8 cellular contexts compared by ENCODE assay signal in the genomic region with DNA sequence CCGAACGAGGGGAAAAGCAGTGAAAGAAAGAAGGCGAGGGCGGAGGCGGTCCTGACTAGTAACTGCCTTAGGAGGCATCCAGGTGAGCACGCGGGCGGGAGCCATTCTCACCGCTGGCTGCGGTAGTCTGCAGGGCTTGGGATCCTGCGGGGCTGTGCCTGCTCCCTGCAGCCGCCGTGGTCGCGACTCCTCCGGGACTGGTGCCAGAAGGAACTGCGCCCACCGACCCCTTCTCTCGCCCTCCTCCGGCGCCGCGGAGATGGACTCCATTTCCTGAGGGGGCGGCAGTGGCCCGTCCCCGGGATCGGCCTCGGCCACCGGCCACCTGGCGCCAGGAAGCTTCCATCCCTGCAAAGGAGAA. TPM values are rescaled to one million over a fixed set of nuclear protein-coding genes. Genes with fewer than 3 reads are reported as not detected.
DNase-seq lines count a peak whose midpoint lies in the region; ATAC-seq, FAIRE-seq and TF ChIP-seq lines count a peak whose summit lies in the region.

No MANE protein-coding gene starts in this region.

- peaks cover 5% of the 10 kb centered on the region for H4K20me1 ChIP-seq in astrocyte (ENCODE audit: insufficient read depth, low read length)

- peaks cover 7% of the 10 kb centered on the region for H3K9me3 Mint-ChIP-seq in astrocyte (ENCODE audit: unreplicated experiment)

- TF ChIP-seq CTCF in astrocyte (IDR thresholded peaks at IDR 0.05; ENCODE audit: insufficient read depth, low read depth, low read length), result no peak

- 0% methylated on average over 24 to 30 of the region's 30 CpGs for WGBS in small intestine, 3 donors

- peaks cover 48% of the 10 kb centered on the region for H3K79me2 ChIP-seq in astrocyte (ENCODE audit: insufficient read depth, low read length)

- H3K9ac ChIP-seq in astrocyte (ENCODE audit: low read length) (peak overlapping the region; percentile 98), iPS-15b (ENCODE audit: low read depth, low read length) (peak overlapping the region; percentile 86)

- H3K4me3 ChIP-seq in astrocyte (ENCODE audit: insufficient read depth, low read depth, low read length), result peak overlapping the region; percentile 99
- H3K4me3 ChIP-seq in iPS-15b (ENCODE audit: low read depth, low read length), result peak overlapping the region; percentile 85
- peak overlapping the region; percentile 66 to 82 for H3K4me3 ChIP-seq in small intestine (ENCODE audit: low read depth in 1 of 2, low read length in 2 of 2)

- peak; percentile 30 for ATAC-seq in GM19035 (IDR thresholded peaks at IDR 0.05; ENCODE audit: unreplicated experiment)
- ATAC-seq in HG03159 (IDR thresholded peaks at IDR 0.05; ENCODE audit: unreplicated experiment), result peak; percentile 26

- H3K27me3 ChIP-seq in astrocyte (ENCODE audit: insufficient read depth, low read length), result no peaks in the 10 kb centered on the region
- H3K27me3 ChIP-seq in iPS-15b (ENCODE audit: control insufficient read depth, insufficient read depth, low read length), result peaks cover 3% of the 10 kb centered on the region
- no peaks in the 10 kb centered on the region for H3K27me3 ChIP-seq in small intestine (ENCODE audit: control insufficient read depth in 2 of 2, insufficient read depth in 2 of 2, low read length in 2 of 2)

- H3K36me3 ChIP-seq in astrocyte (ENCODE audit: insufficient read depth, low read length), result peaks cover 5% of the 10 kb centered on the region
- H3K36me3 ChIP-seq in iPS-15b (ENCODE audit: control insufficient read depth, insufficient read depth, low read length), result no peaks in the 10 kb centered on the region
- H3K36me3 ChIP-seq in small intestine (ENCODE audit: control insufficient read depth in 2 of 2, insufficient read depth in 2 of 2, low read length in 2 of 2), result peaks cover 0 to 2% of the 10 kb centered on the region in 2 donors

- H3K36me3 Mint-ChIP-seq in astrocyte (ENCODE audit: low read depth, unreplicated experiment), result no peaks in the 10 kb centered on the region

- H3K4me1 Mint-ChIP-seq in astrocyte (ENCODE audit: low read depth, unreplicated experiment), result peaks cover 11% of the 10 kb centered on the region

- H2AFZ ChIP-seq in astrocyte (ENCODE audit: low read depth, low read length), result peak overlapping the region; percentile 99

- H3K9me3 ChIP-seq in astrocyte (ENCODE audit: insufficient read depth, low read depth, low read length), result no peaks in the 10 kb centered on the region
- no peaks in the 10 kb centered on the region for H3K9me3 ChIP-seq in iPS-15b (ENCODE audit: control insufficient read depth, insufficient read depth, low read length)
- no peaks in the 10 kb centered on the region for H3K9me3 ChIP-seq in small intestine (ENCODE audit: control insufficient read depth, low read depth)

- H3K27ac ChIP-seq in astrocyte (ENCODE audit: low read depth, low read length) (peak overlapping the region; percentile 89), small intestine (ENCODE audit: low read depth in 1 of 2, low read length in 1 of 2) (peak overlapping the region; percentile 72 to 90)

- DNase-seq in AG20443 (ENCODE audit: low spot score) (peak; percentile 34), SW480 (ENCODE audit: low spot score) (peak; percentile 37), astrocyte (ENCODE audit: low read depth) (no peak), small intestine (peak; percentile 44), SKM-1 (lab: John Stamatoyannopoulos, UW; ENCODE audit: unreplicated experiment) (no peak)

- no peaks in the 10 kb centered on the region for H3K27me3 Mint-ChIP-seq in astrocyte (ENCODE audit: low read depth, unreplicated experiment)

- H3K4me1 ChIP-seq in astrocyte (ENCODE audit: insufficient read depth, low read length), result peaks cover 8% of the 10 kb centered on the region
- H3K4me1 ChIP-seq in iPS-15b (ENCODE audit: control insufficient read depth, insufficient read depth, low read length), result peaks cover 6% of the 10 kb centered on the region
- peaks cover 0 to 3% of the 10 kb centered on the region in 2 donors for H3K4me1 ChIP-seq in small intestine (ENCODE audit: control insufficient read depth in 2 of 2, insufficient read depth in 1 of 2, low read depth in 1 of 2, low read length in 1 of 2)

- peak overlapping the region; percentile 90 for H3K27ac Mint-ChIP-seq in astrocyte (ENCODE audit: unreplicated experiment)

- H3K4me3 Mint-ChIP-seq in astrocyte (ENCODE audit: unreplicated experiment), result peak overlapping the region; percentile 96

- H3K4me2 ChIP-seq in astrocyte (ENCODE audit: low read length), result peak overlapping the region; percentile 88

- FAIRE-seq in astrocyte (lab: Jason Lieb, UNC) (no peak), small intestine (lab: Jason Lieb, UNC) (no peak)

RNA-seq across cellular contexts. Expression of gene NFXL1, which starts 0.5 kb away (rescaled TPM):
- 11.7 and 13.0 TPM in 2 replicates for total RNA-seq in astrocyte
- polyA plus RNA-seq in small intestine, result 1 to 10 TPM; 4.6 to 6.7 (median 5.9) TPM

Comparison
In these comparisons a context has a peak if more than half of its experiments do, and no peak if none do; other contexts are left out.
1. DNase-seq: peak in AG20443 (single experiment), SW480 (single experiment) and small intestine (single experiment); none in astrocyte (single experiment) and SKM-1 (single experiment).
2. Peak in every context shown above with its lines, with median percentiles within 50 percentile points of each other: H3K4me3 ChIP-seq.